Comparison of ENCODE assay signal across 8 cellular contexts in genomic region chr11:12802418-12803085, GRCh38.
A peak's percentile ranks its signal among the peaks of the same experiment; 100 is the strongest.
DNase-seq lines count a peak whose midpoint lies in the region; ATAC-seq and TF ChIP-seq lines count a peak whose summit lies in the region.

No MANE protein-coding gene starts in this region.

- peaks cover 73% of the 10 kb centered on the region for H3K79me2 ChIP-seq in hepatocyte

- TF ChIP-seq CTCF in hepatocyte (IDR thresholded peaks at IDR 0.05; ENCODE audit: poor library complexity): no peak

- H3K4me3 ChIP-seq in hepatocyte: no peak overlapping the region

- no peak overlapping the region for H2AFZ ChIP-seq in hepatocyte

- H3K9me3 ChIP-seq in hepatocyte (ENCODE audit: low read depth): no peaks in the 10 kb centered on the region

- no peaks in the 10 kb centered on the region for H4K20me1 ChIP-seq in hepatocyte (ENCODE audit: insufficient read depth, poor library complexity, severe bottlenecking)

- peak; percentile 5 for DNase-seq in stimulated activated CD4-positive, alpha-beta T cell treated with anti-CD3 and anti-CD28 coated beads, Interleukin-15, amount 100 ng/mL, for 24 hours
- no peak for DNase-seq in stimulated activated CD4-positive, alpha-beta T cell treated with anti-CD3 and anti-CD28 coated beads, Interleukin-2, amount 100 ng/mL, for 24 hours
- peak; percentile 59 for DNase-seq in T1000 (lab: John Stamatoyannopoulos, UW)
- peak; percentile 94 for DNase-seq in hepatocyte (ENCODE audit: low spot score)
- peak; percentile 29 for DNase-seq in stimulated activated CD8-positive, alpha-beta memory T cell treated with anti-CD3 and anti-CD28 coated beads, Interleukin-4, amount 100 ng/mL, for 48 hours
- DNase-seq in activated CD4-positive, alpha-beta T cell treated with anti-CD3 and anti-CD28 coated beads for 4 hours: no peak
- no peak for DNase-seq in NAMALWA (ENCODE audit: low spot score)

- no peaks in the 10 kb centered on the region for H3K27me3 ChIP-seq in hepatocyte

- 14% methylated on average over 16 of the region's 16 CpGs for WGBS in hepatocyte (ENCODE audit: low lambda C conversion rate, missing lambda C conversion rate)

- H3K4me1 ChIP-seq in hepatocyte (ENCODE audit: insufficient read depth): peaks cover 82% of the 10 kb centered on the region

- ATAC-seq in HG03280 (IDR thresholded peaks at IDR 0.05; ENCODE audit: unreplicated experiment): no peak

- peak overlapping the region; percentile 67 for H3K4me2 ChIP-seq in hepatocyte

- peak overlapping the region; percentile 97 for H3K27ac ChIP-seq in hepatocyte

- H3K36me3 ChIP-seq in hepatocyte (replicated peaks; ENCODE audit: insufficient read depth, low read depth): no peaks in the 10 kb centered on the region

- no peaks in the 10 kb centered on the region for H3K9me2 ChIP-seq in hepatocyte (replicated peaks; ENCODE audit: insufficient read depth)

Comparison
In these comparisons a context has a peak if more than half of its experiments do, and no peak if none do; other contexts are left out.
1. DNase-seq: peak in stimulated activated CD4-positive, alpha-beta T cell treated with anti-CD3 and anti-CD28 coated beads, Interleukin-15, amount 100 ng/mL, for 24 hours (single experiment), T1000 (single experiment), hepatocyte (single experiment) and stimulated activated CD8-positive, alpha-beta memory T cell treated with anti-CD3 and anti-CD28 coated beads, Interleukin-4, amount 100 ng/mL, for 48 hours (single experiment); none in stimulated activated CD4-positive, alpha-beta T cell treated with anti-CD3 and anti-CD28 coated beads, Interleukin-2, amount 100 ng/mL, for 24 hours (0 of 2), activated CD4-positive, alpha-beta T cell treated with anti-CD3 and anti-CD28 coated beads for 4 hours (0 of 2) and NAMALWA (single experiment).